In genomic region chr2:108363900-108364225, GRCh38 we compare ENCODE assay signal across 2 cellular contexts.
TF ChIP-seq lines count a peak whose summit lies in the region.

No MANE protein-coding gene starts in this region.

TF ChIP-seq in IMR-90, 13 proteins besides CTCF, POLR2A, EP300 and RAD21:
- no peak for TF ChIP-seq CEBPB (IDR thresholded peaks at IDR 0.05; ENCODE audit: low read depth, low read length)
- TF ChIP-seq NFE2L2 (IDR thresholded peaks at IDR 0.05; ENCODE audit: low read depth, low read length), result no peak
- TF ChIP-seq MAZ (IDR thresholded peaks at IDR 0.05; ENCODE audit: borderline replicate concordance, low read depth, low read length), result no peak
- TF ChIP-seq, protein P1, sequence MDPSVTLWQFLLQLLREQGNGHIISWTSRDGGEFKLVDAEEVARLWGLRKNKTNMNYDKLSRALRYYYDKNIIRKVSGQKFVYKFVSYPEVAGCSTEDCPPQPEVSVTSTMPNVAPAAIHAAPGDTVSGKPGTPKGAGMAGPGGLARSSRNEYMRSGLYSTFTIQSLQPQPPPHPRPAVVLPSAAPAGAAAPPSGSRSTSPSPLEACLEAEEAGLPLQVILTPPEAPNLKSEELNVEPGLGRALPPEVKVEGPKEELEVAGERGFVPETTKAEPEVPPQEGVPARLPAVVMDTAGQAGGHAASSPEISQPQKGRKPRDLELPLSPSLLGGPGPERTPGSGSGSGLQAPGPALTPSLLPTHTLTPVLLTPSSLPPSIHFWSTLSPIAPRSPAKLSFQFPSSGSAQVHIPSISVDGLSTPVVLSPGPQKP (IDR thresholded peaks at IDR 0.05; ENCODE audit: borderline replicate concordance, low read depth, low read length), result no peak
- TF ChIP-seq BHLHE40 (IDR thresholded peaks at IDR 0.05; ENCODE audit: low read depth, low read length), result no peak
- TF ChIP-seq CHD1 (IDR thresholded peaks at IDR 0.05; ENCODE audit: low read depth, low read length), result no peak

TF ChIP-seq in GM12878, 131 proteins besides CTCF, POLR2A, EP300 and RAD21:
- TF ChIP-seq SREBF1 (IDR thresholded peaks at IDR 0.05; ENCODE audit: low read length) (no peak), GABPA (IDR thresholded peaks at IDR 0.05; ENCODE audit: low read depth) (no peak), CEBPB (IDR thresholded peaks at IDR 0.05; ENCODE audit: borderline replicate concordance in 1 of 2, low read depth in 2 of 2, low read length in 2 of 2) (no peak), RAD51 (IDR thresholded peaks at IDR 0.05) (no peak), RB1 (IDR thresholded peaks at IDR 0.05; ENCODE audit: borderline replicate concordance) (no peak), NFIC (IDR thresholded peaks at IDR 0.05; ENCODE audit: low read depth, low read length) (no peak), LARP7 (IDR thresholded peaks at IDR 0.05) (no peak), KLF5 (IDR thresholded peaks at IDR 0.05; ENCODE audit: partially characterized antibody) (no peak)
